16 cellular contexts compared by ENCODE assay signal in genomic region chr20:51432251-51432784, GRCh38.
"Had no signal": no experiment of that assay in that cellular context is flagged by ENCODE, and none has a peak within 500 bp of the region (broad histone marks: within the 10 kb centered on the region; RNA-seq: fewer than 3 reads in every experiment).

No MANE protein-coding gene starts in this region.

- H3K27ac Mint-ChIP-seq: activated naive CD4-positive, alpha-beta T cell treated with anti-CD3 and anti-CD28 coated beads for 36 hours; neural progenitor cell had no signal

- ATAC-seq: activated CD4-positive, CD25-positive, alpha-beta regulatory T cell treated with anti-CD3 and anti-CD28 coated beads, Interleukin-2, amount 50 U/mL, for 24 hours; esophagus mucosa; pancreas; upper lobe of right lung had no signal

- H3K4me3 Mint-ChIP-seq: activated naive CD4-positive, alpha-beta T cell treated with anti-CD3 and anti-CD28 coated beads for 36 hours; neural progenitor cell had no signal

- H3K9me3 Mint-ChIP-seq: activated naive CD4-positive, alpha-beta T cell treated with anti-CD3 and anti-CD28 coated beads for 36 hours; neural progenitor cell had no signal

- H3K36me3 Mint-ChIP-seq: neural progenitor cell had no signal

- DNase-seq: activated CD4-positive, alpha-beta T cell treated with anti-CD3 and anti-CD28 coated beads, Interleukin-2, amount 50 U/mL, for 4 hours; activated CD8-positive, alpha-beta memory T cell treated with anti-CD3 and anti-CD28 coated beads, Interleukin-2, amount 50 U/mL, for 4 hours; activated naive CD4-positive, alpha-beta T cell treated with anti-CD3 and anti-CD28 coated beads for 36 hours; adrenal gland; colonic mucosa; kidney glomerular epithelial cell; sigmoid colon; spleen; stomach; T1000; testis; upper lobe of right lung had no signal
